In genomic region chr9:133792721-133793470, GRCh38 we compare ENCODE assay signal across 8 cellular contexts. TPM values are rescaled to one million over a fixed set of nuclear protein-coding genes. Genes with fewer than 3 reads are reported as not detected.
A peak's percentile ranks its signal among the peaks of the same experiment; 100 is the strongest.
DNase-seq lines count a peak whose midpoint lies in the region; ATAC-seq and TF ChIP-seq lines count a peak whose summit lies in the region.

No MANE protein-coding gene starts in this region.

- H3K4me1 Mint-ChIP-seq in endodermal cell = no peaks in the 10 kb centered on the region
- peaks cover 5% of the 10 kb centered on the region for H3K4me1 Mint-ChIP-seq in mesothelial cell of epicardium

- 65 to 69% methylated on average over 10 to 22 of the region's 22 CpGs for WGBS in endodermal cell (ENCODE audit: insufficient coverage in 1 of 2, insufficient read length in 1 of 2), 2 experiments

- H3K36me3 ChIP-seq in endodermal cell (ENCODE audit: control insufficient read depth, insufficient read depth, low read length) = peaks cover 17% of the 10 kb centered on the region

- H3K36me3 Mint-ChIP-seq in endodermal cell (ENCODE audit: low read depth) = peaks cover 20% of the 10 kb centered on the region
- peaks cover 9% of the 10 kb centered on the region for H3K36me3 Mint-ChIP-seq in mesothelial cell of epicardium

- no peaks in the 10 kb centered on the region for H3K27me3 Mint-ChIP-seq in endodermal cell (ENCODE audit: insufficient read depth)
- no peaks in the 10 kb centered on the region for H3K27me3 Mint-ChIP-seq in mesothelial cell of epicardium (ENCODE audit: low read depth)

- H3K4me3 ChIP-seq in endodermal cell (ENCODE audit: low read length) = no peak overlapping the region

- peak; percentile 47 for ATAC-seq in GM21723 (IDR thresholded peaks at IDR 0.05; ENCODE audit: unreplicated experiment)

- DNase-seq in EH (ENCODE audit: low read depth) (peak; percentile 76), NCI-H460 (ENCODE audit: extremely low read depth, low read depth) (peak; percentile 57), endodermal cell (peak; percentile 89), mesothelial cell of epicardium (ENCODE audit: low spot score in 2 of 2, unreplicated experiment in 2 of 2) (peak; percentile 48 to 82)
- peak; percentile 9 to 23 for DNase-seq in activated CD8-positive, alpha-beta memory T cell treated with anti-CD3 and anti-CD28 coated beads for 1 hour (ENCODE audit: extremely low read depth in 1 of 2, low read depth in 1 of 2)
- peak; percentile 20 to 23 for DNase-seq in stimulated activated CD8-positive, alpha-beta memory T cell treated with anti-CD3 and anti-CD28 coated beads, Interleukin-2, amount 100 ng/mL, for 48 hours (ENCODE audit: low read depth in 2 of 2)
- DNase-seq in NK-92 treated with Interleukin-12 subunit alpha and Interleukin-12 subunit beta, amount 100 ng/mL, for 24 hours (lab: John Stamatoyannopoulos, UW) = no peak

- H3K9me3 Mint-ChIP-seq in endodermal cell (no peaks in the 10 kb centered on the region), mesothelial cell of epicardium (no peaks in the 10 kb centered on the region)

- TF ChIP-seq CTCF in endodermal cell (conservative IDR thresholded peaks at IDR 0.05) (peak; percentile 86), mesothelial cell of epicardium (IDR thresholded peaks at IDR 0.05; ENCODE audit: unreplicated experiment) (peak; percentile 91)

- no peaks in the 10 kb centered on the region for H3K9me3 ChIP-seq in endodermal cell (ENCODE audit: control insufficient read depth, low read length)

- no peaks in the 10 kb centered on the region for H3K4me1 ChIP-seq in endodermal cell (ENCODE audit: control insufficient read depth, insufficient read depth, low read length)

- no peak overlapping the region for H3K9ac ChIP-seq in endodermal cell (ENCODE audit: extremely low read depth, low read length, poor library complexity, severe bottlenecking)

- H3K27ac ChIP-seq in endodermal cell (ENCODE audit: low read depth, low read length) = no peak overlapping the region

- H3K4me3 Mint-ChIP-seq in endodermal cell (no peak overlapping the region), mesothelial cell of epicardium (no peak overlapping the region)

- H3K27ac Mint-ChIP-seq in endodermal cell (no peak overlapping the region), mesothelial cell of epicardium (no peak overlapping the region)

- no peaks in the 10 kb centered on the region for H3K27me3 ChIP-seq in endodermal cell (ENCODE audit: control insufficient read depth, insufficient read depth, low read length, poor library complexity, severe bottlenecking)

RNA-seq across cellular contexts. Expression of gene SARDH, which starts 54.7 kb away (rescaled TPM):
- 0.07 TPM in 1 of 2 replicates, not detected in the other for total RNA-seq in NCI-H460 (2014; rRNA removed; shearing (Covaris generic))
- polyA plus RNA-seq in NCI-H460 (2014; cell fraction: nucleus; rRNA removed) = 0.11 TPM in 1 of 2 replicates, not detected in the other
- total RNA-seq in endodermal cell (10 to 100 TPM in 1 of 2 donors, 1 to 10 TPM in 1; 8.4 to 11.2 TPM), mesothelial cell of epicardium (11.8 to 13.9 TPM (median 12.9 TPM) in 3 replicates)
- polyA plus RNA-seq in endodermal cell (2013, experiment 1 of 2) = 6.2 TPM
- polyA plus RNA-seq in endodermal cell (2013, experiment 2 of 2) = 6.1 TPM
